9 cellular contexts compared by ENCODE assay signal in the genomic region with DNA sequence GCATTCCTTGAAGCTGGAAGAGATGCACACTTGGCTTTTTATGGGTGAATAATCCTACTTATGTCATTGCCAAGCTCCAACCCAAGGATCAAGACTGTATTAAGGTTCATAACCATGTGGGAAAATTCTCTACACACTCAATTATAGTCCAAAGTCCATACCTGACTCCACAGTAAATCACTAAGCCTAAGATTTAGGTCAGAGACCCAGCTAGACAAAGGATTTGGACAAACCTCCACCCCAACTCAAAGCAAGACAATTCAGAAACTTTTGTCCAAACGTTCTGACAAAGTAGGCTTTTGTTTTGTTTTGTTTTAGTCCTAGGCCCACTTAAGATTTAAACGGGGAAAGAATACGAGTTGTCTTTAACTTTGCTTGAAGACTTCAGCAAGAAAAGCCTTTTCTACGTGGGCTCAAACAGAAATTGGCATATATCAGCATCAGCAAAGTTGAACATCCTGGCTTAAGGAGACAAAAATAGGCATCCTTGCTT. TPM values are rescaled to one million over a fixed set of nuclear protein-coding genes. Genes with fewer than 3 reads are reported as not detected.
DNase-seq lines count a peak whose midpoint lies in the region; ATAC-seq, FAIRE-seq and TF ChIP-seq lines count a peak whose summit lies in the region.
"Had no signal": no experiment of that assay in that cellular context is flagged by ENCODE, and none has a peak within 500 bp of the region (broad histone marks: within the 10 kb centered on the region; RNA-seq: fewer than 3 reads in every experiment).

No MANE protein-coding gene starts in this region.

- no peak for TF ChIP-seq CTCF in SK-N-SH (IDR thresholded peaks at IDR 0.05)
- no peak for TF ChIP-seq CTCF in left lung (IDR thresholded peaks at IDR 0.05)

- no peaks in the 10 kb centered on the region for H3K36me3 Mint-ChIP-seq in activated T-helper 2 cell treated with anti-CD3 and anti-CD28 coated beads, Interferon-gamma antibody, Interleukin-2, Interleukin-4, amounts not matched to agents 10 μg/mL and 5 μg/mL and 100 μg/mL, durations not matched to agents 14 hours and 24 hours and 36 hours (ENCODE audit: low read depth)

- H3K36me3 ChIP-seq in SK-N-SH (replicated peaks in 1 of 2; ENCODE audit: control insufficient read depth in 1 of 2, insufficient read depth in 2 of 2, low read length in 1 of 2) (no peaks in the 10 kb centered on the region), left lung (peaks cover 0 to 6% of the 10 kb centered on the region in 2 donors)
- H3K36me3 ChIP-seq: adrenal gland had no signal

- H3K79me2 ChIP-seq in SK-N-SH (ENCODE audit: insufficient read depth) = peaks cover 34% of the 10 kb centered on the region

- H3K27me3 ChIP-seq in SK-N-SH (ENCODE audit: insufficient read depth) = no peaks in the 10 kb centered on the region
- no peaks in the 10 kb centered on the region for H3K27me3 ChIP-seq in left lung
- H3K27me3 ChIP-seq: adrenal gland had no signal

- no peak for TF ChIP-seq RAD21 in SK-N-SH (IDR thresholded peaks at IDR 0.05; ENCODE audit: low read length)

- TF ChIP-seq EP300 in SK-N-SH (IDR thresholded peaks at IDR 0.05; ENCODE audit: borderline replicate concordance in 1 of 2, low read depth in 1 of 2, low read length in 1 of 2) = no peak

- H3K4me2 ChIP-seq in SK-N-SH = peak overlapping the region; percentile 96

- FAIRE-seq in frontal cortex (lab: Jason Lieb, UNC) = no peak

- H3K27me3 Mint-ChIP-seq in activated T-helper 2 cell treated with anti-CD3 and anti-CD28 coated beads, Interferon-gamma antibody, Interleukin-2, Interleukin-4, amounts not matched to agents 10 μg/mL and 5 μg/mL and 100 μg/mL, durations not matched to agents 14 hours and 24 hours and 36 hours (ENCODE audit: low read depth) = no peaks in the 10 kb centered on the region

- H3K4me3 ChIP-seq in SK-N-SH (ENCODE audit: low read depth in 2 of 2, low read length in 1 of 2) (peak overlapping the region; percentile 78 to 84; a peak in 3 of 4 replicates), left lung (peak overlapping the region; percentile 82 to 88)

- H3K4me1 Mint-ChIP-seq in activated T-helper 2 cell treated with anti-CD3 and anti-CD28 coated beads, Interferon-gamma antibody, Interleukin-2, Interleukin-4, amounts not matched to agents 10 μg/mL and 5 μg/mL and 100 μg/mL, durations not matched to agents 14 hours and 24 hours and 36 hours (ENCODE audit: low read depth) = peaks cover 35% of the 10 kb centered on the region

- H3F3A ChIP-seq in SK-N-SH (replicated peaks; ENCODE audit: insufficient read depth) = peaks cover 21% of the 10 kb centered on the region

- 57% methylated on average over 4 of the region's 4 CpGs for WGBS in SK-N-SH (ENCODE audit: low lambda C conversion rate)

- H3K27ac ChIP-seq in SK-N-SH (ENCODE audit: low read depth in 2 of 2, low read length in 1 of 2) = no peak overlapping the region
- peak overlapping the region; percentile 86 to 95 for H3K27ac ChIP-seq in left lung
- peak overlapping the region; percentile 90 for H3K27ac ChIP-seq in substantia nigra (ENCODE audit: low read depth, low read length, poor library complexity, severe bottlenecking)

- H3K9me2 ChIP-seq in SK-N-SH = no peaks in the 10 kb centered on the region

- no peak overlapping the region for H2AFZ ChIP-seq in SK-N-SH (ENCODE audit: low read depth)

- H4K20me1 ChIP-seq in SK-N-SH (ENCODE audit: insufficient read depth) = no peaks in the 10 kb centered on the region

- H3K4me1 ChIP-seq in SK-N-SH (ENCODE audit: control insufficient read depth in 1 of 2, insufficient read depth in 2 of 2, low read depth in 1 of 2, low read length in 1 of 2) (peaks cover 11 to 17% of the 10 kb centered on the region in 2 experiments; a peak in 3 of 4 replicates), left lung (peaks cover 24 to 63% of the 10 kb centered on the region in 2 donors)

- CTCF ChIA-PET in SK-N-SH (lab: Yijun Ruan, JAX) = interaction anchor here (1.0 to 1.8 kb wide), 4 partner anchors 44 to 100 kb away, joined by 3 to 8 read pairs (median 3); no protein-coding TSS in a partner anchor

- H3K4me3 Mint-ChIP-seq in activated T-helper 2 cell treated with anti-CD3 and anti-CD28 coated beads, Interferon-gamma antibody, Interleukin-2, Interleukin-4, amounts not matched to agents 10 μg/mL and 5 μg/mL and 100 μg/mL, durations not matched to agents 14 hours and 24 hours and 36 hours (ENCODE audit: low read depth) = peak overlapping the region; percentile 87

- no peaks in the 10 kb centered on the region for H3K9me3 Mint-ChIP-seq in activated T-helper 2 cell treated with anti-CD3 and anti-CD28 coated beads, Interferon-gamma antibody, Interleukin-2, Interleukin-4, amounts not matched to agents 10 μg/mL and 5 μg/mL and 100 μg/mL, durations not matched to agents 14 hours and 24 hours and 36 hours

- H3K9ac ChIP-seq in SK-N-SH = no peak overlapping the region

- POLR2A ChIA-PET in SK-N-SH (lab: Yijun Ruan, JAX) = no interaction called here

- peak overlapping the region; percentile 38 for H3K27ac Mint-ChIP-seq in activated T-helper 2 cell treated with anti-CD3 and anti-CD28 coated beads, Interferon-gamma antibody, Interleukin-2, Interleukin-4, amounts not matched to agents 10 μg/mL and 5 μg/mL and 100 μg/mL, durations not matched to agents 14 hours and 24 hours and 36 hours

- no peak for DNase-seq in SK-N-SH
- DNase-seq in activated T-helper 2 cell treated with anti-CD3 and anti-CD28 coated beads, Interferon-gamma antibody, Interleukin-2, Interleukin-4, amounts not matched to agents 10 μg/mL and 5 μg/mL and 100 μg/mL, durations not matched to agents 14 hours and 24 hours and 36 hours (ENCODE audit: low spot score) = no peak
- no peak for DNase-seq in left lung
- DNase-seq in substantia nigra (lab: John Stamatoyannopoulos, UW) = no peak
- no peak for DNase-seq in frontal cortex (ENCODE audit: low spot score in 2 of 2)
- no peak for DNase-seq in HuH-7 (ENCODE audit: low spot score)

- ATAC-seq in SK-N-SH treated with all-trans-retinoic acid at 6 μM for 48 hours (no peak), left lung (no peak), GM21528 (IDR thresholded peaks at IDR 0.05; ENCODE audit: low FRiP score, unreplicated experiment) (no peak)

- H3K9me3 ChIP-seq in SK-N-SH (no peaks in the 10 kb centered on the region), left lung (no peaks in the 10 kb centered on the region)
- H3K9me3 ChIP-seq: adrenal gland had no signal

- intact Hi-C loops in activated T-helper 2 cell treated with anti-CD3 and anti-CD28 coated beads, Interferon-gamma antibody, Interleukin-2, Interleukin-4, amounts not matched to agents 10 μg/mL and 5 μg/mL and 100 μg/mL, durations not matched to agents 14 hours and 24 hours and 36 hours (cut with micrococcal nuclease) = loop anchor here (10.0 kb wide), 1 partner anchor 98 kb away; no protein-coding TSS in a partner anchor
- intact Hi-C loops in left lung (cut with DNase I) = no loop called here

TF ChIP-seq in SK-N-SH, 30 proteins besides CTCF, POLR2A, EP300 and RAD21 (continues in another document):
- TF ChIP-seq, protein P1, sequence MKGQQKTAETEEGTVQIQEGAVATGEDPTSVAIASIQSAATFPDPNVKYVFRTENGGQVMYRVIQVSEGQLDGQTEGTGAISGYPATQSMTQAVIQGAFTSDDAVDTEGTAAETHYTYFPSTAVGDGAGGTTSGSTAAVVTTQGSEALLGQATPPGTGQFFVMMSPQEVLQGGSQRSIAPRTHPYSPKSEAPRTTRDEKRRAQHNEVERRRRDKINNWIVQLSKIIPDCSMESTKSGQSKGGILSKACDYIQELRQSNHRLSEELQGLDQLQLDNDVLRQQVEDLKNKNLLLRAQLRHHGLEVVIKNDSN (IDR thresholded peaks at IDR 0.05; ENCODE audit: borderline replicate concordance, low read depth) = no peak
- no peak for TF ChIP-seq SMC3 (IDR thresholded peaks at IDR 0.05; ENCODE audit: low read depth, low read length)
- TF ChIP-seq NFIC (IDR thresholded peaks at IDR 0.05; ENCODE audit: borderline replicate concordance) = no peak
- TF ChIP-seq FOXM1 (IDR thresholded peaks at IDR 0.05; ENCODE audit: low read depth) = no peak
- no peak for TF ChIP-seq TEAD4 (IDR thresholded peaks at IDR 0.05; ENCODE audit: borderline replicate concordance, insufficient read depth)
- TF ChIP-seq MXI1 (IDR thresholded peaks at IDR 0.05; ENCODE audit: low read depth, low read length) = no peak
- no peak for TF ChIP-seq NRF1 (IDR thresholded peaks at IDR 0.05; ENCODE audit: low read depth, low read length)
- TF ChIP-seq FOXJ3 (CRISPR knock-in tag; IDR thresholded peaks at IDR 0.05) = no peak
- no peak for TF ChIP-seq EZH2phosphoT487 (IDR thresholded peaks at IDR 0.05; ENCODE audit: borderline replicate concordance, low read depth)
- TF ChIP-seq YY1 (IDR thresholded peaks at IDR 0.05; ENCODE audit: low read depth) = no peak

TF ChIP-seq in SK-N-SH treated with all-trans-retinoic acid at 6 μM for 48 hours, 23 proteins besides CTCF, POLR2A, EP300 and RAD21 (continues in another document):
- TF ChIP-seq ZNF565 (CRISPR knock-in tag; conservative IDR thresholded peaks at IDR 0.05; ENCODE audit: low read depth) (no peak), GLIS3 (CRISPR knock-in tag; IDR thresholded peaks at IDR 0.05) (no peak), ZC3H10 (CRISPR knock-in tag; IDR thresholded peaks at IDR 0.05) (no peak), CSDC2 (CRISPR knock-in tag; IDR thresholded peaks at IDR 0.05) (no peak), ISL1 (CRISPR knock-in tag; IDR thresholded peaks at IDR 0.05) (no peak), BACH2 (CRISPR knock-in tag; IDR thresholded peaks at IDR 0.05; ENCODE audit: borderline replicate concordance) (no peak), ARNTL (CRISPR knock-in tag; IDR thresholded peaks at IDR 0.05; ENCODE audit: borderline replicate concordance, low read depth) (no peak), ESRRG (CRISPR knock-in tag; IDR thresholded peaks at IDR 0.05) (no peak)
- TF ChIP-seq, protein P2, sequence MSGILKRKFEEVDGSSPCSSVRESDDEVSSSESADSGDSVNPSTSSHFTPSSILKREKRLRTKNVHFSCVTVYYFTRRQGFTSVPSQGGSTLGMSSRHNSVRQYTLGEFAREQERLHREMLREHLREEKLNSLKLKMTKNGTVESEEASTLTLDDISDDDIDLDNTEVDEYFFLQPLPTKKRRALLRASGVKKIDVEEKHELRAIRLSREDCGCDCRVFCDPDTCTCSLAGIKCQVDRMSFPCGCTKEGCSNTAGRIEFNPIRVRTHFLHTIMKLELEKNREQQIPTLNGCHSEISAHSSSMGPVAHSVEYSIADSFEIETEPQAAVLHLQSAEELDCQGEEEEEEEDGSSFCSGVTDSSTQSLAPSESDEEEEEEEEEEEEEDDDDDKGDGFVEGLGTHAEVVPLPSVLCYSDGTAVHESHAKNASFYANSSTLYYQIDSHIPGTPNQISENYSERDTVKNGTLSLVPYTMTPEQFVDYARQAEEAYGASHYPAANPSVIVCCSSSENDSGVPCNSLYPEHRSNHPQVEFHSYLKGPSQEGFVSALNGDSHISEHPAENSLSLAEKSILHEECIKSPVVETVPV (CRISPR knock-in tag; IDR thresholded peaks at IDR 0.05) = no peak

RNA-seq across cellular contexts. Expression of a gene that starts 1.7 kb away (rescaled TPM):
- 1.8 and 2.2 TPM in 2 replicates for polyA plus RNA-seq in SK-N-SH (2012; rRNA removed)
- 3.1 and 3.3 TPM in 2 replicates for polyA plus RNA-seq in SK-N-SH (2012; cell fraction: cytosol; rRNA removed)
- polyA plus RNA-seq in SK-N-SH (2012; cell fraction: nucleus; rRNA removed) = 1.00 and 1.5 TPM in 2 replicates
- total RNA-seq in activated T-helper 2 cell treated with anti-CD3 and anti-CD28 coated beads, Interferon-gamma antibody, Interleukin-2, Interleukin-4, amounts not matched to agents 10 μg/mL and 5 μg/mL and 100 μg/mL, durations not matched to agents 14 hours and 24 hours and 36 hours = 5.0 TPM in 2 replicates
- total RNA-seq in left lung = 100 to 1,000 TPM in 1 of 2 donors, 10 to 100 TPM in 1; 75.1 to 103 TPM
- 59.5 TPM for total RNA-seq in frontal cortex

Comparison
In these comparisons a context has a peak if more than half of its experiments do, and no peak if none do; other contexts are left out.
1. H3K27ac ChIP-seq: peak in left lung (2 of 2) and substantia nigra (single experiment); none in SK-N-SH (0 of 2).
2. RNA of a gene that starts 1.7 kb away (total RNA-seq): 75.1 to 103 TPM in left lung and 59.5 TPM in frontal cortex (single experiment); 5.0 TPM in activated T-helper 2 cell treated with anti-CD3 and anti-CD28 coated beads, Interferon-gamma antibody, Interleukin-2, Interleukin-4, amounts not matched to agents 10 μg/mL and 5 μg/mL and 100 μg/mL, durations not matched to agents 14 hours and 24 hours and 36 hours; every median in the first group is over 10 times any median in the second.